8 cellular contexts compared by ENCODE assay signal in genomic region chr10:92239600-92240288, GRCh38. TPM values are rescaled to one million over a fixed set of nuclear protein-coding genes. Genes with fewer than 3 reads are reported as not detected.
DNase-seq lines count a peak whose midpoint lies in the region; ATAC-seq and TF ChIP-seq lines count a peak whose summit lies in the region.

No MANE protein-coding gene starts in this region.

- TF ChIP-seq EP300 in upper lobe of left lung (IDR thresholded peaks at IDR 0.05), result no peak

- peak overlapping the region in 7 of 8 donors; percentile 76 to 95 (median 89) for H3K27ac Mint-ChIP-seq in CD8-positive, alpha-beta memory T cell

- peaks cover 0 to 15% (median 1%) of the 10 kb centered on the region in 3 donors for H3K36me3 Mint-ChIP-seq in CD8-positive, alpha-beta memory T cell

- no peaks in the 10 kb centered on the region for H3K9me3 ChIP-seq in CD8-positive, alpha-beta memory T cell (ENCODE audit: low read length)
- no peaks in the 10 kb centered on the region for H3K9me3 ChIP-seq in neuron (ENCODE audit: low read length)
- no peaks in the 10 kb centered on the region for H3K9me3 ChIP-seq in upper lobe of left lung

- peak; percentile 7 to 52 (median 36) for DNase-seq in CD8-positive, alpha-beta memory T cell
- DNase-seq in NCI-H69 (lab: John Stamatoyannopoulos, UW) (peak; percentile 15), germinal center (ENCODE audit: low spot score) (peak; percentile 73), upper lobe of left lung (peak; percentile 35 to 92)
- DNase-seq in activated naive CD4-positive, alpha-beta T cell (lab: John Stamatoyannopoulos, UW), result peak; percentile 7 to 24 (median 16)

- peak; percentile 31 for ATAC-seq in GM21825 (IDR thresholded peaks at IDR 0.05; ENCODE audit: unreplicated experiment)
- peak; percentile 34 to 84 for ATAC-seq in upper lobe of left lung (ENCODE audit: low FRiP score in 2 of 2)
- no peak for ATAC-seq in HG03469 (IDR thresholded peaks at IDR 0.05; ENCODE audit: unreplicated experiment)

- peak overlapping the region; percentile 63 for H3K27ac ChIP-seq in CD8-positive, alpha-beta memory T cell (ENCODE audit: low read depth, low read length)
- H3K27ac ChIP-seq in upper lobe of left lung, result peak overlapping the region; percentile 84 to 91 (median 86)

- H3K36me3 ChIP-seq in CD8-positive, alpha-beta memory T cell (ENCODE audit: insufficient read depth, low read length), result no peaks in the 10 kb centered on the region
- H3K36me3 ChIP-seq in neuron (ENCODE audit: insufficient read depth, low read length) (no peaks in the 10 kb centered on the region), upper lobe of left lung (no peaks in the 10 kb centered on the region)

- TF ChIP-seq POLR2A in upper lobe of left lung (IDR thresholded peaks at IDR 0.05), result peak in 1 of 4 donors; percentile 7

- H3K9me3 Mint-ChIP-seq in CD8-positive, alpha-beta memory T cell, result no peaks in the 10 kb centered on the region

- WGBS in upper lobe of left lung, 2 donors, result 14 to 29% methylated on average over 13 to 23 of the region's 69 CpGs

- H3K27me3 ChIP-seq in CD8-positive, alpha-beta memory T cell (ENCODE audit: insufficient read depth, low read length, poor library complexity, severe bottlenecking), result no peaks in the 10 kb centered on the region
- H3K27me3 ChIP-seq in neuron (ENCODE audit: insufficient read depth, low read length) (peaks cover 3% of the 10 kb centered on the region), upper lobe of left lung (no peaks in the 10 kb centered on the region)

- CTCF ChIA-PET in CD8-positive, alpha-beta memory T cell (lab: Charles Lee), result interaction anchor here (1.2 to 1.5 kb wide), 2 partner anchors 28 to 46 kb away, joined by 3 to 4 read pairs; no protein-coding TSS in a partner anchor

- POLR2A ChIA-PET in CD8-positive, alpha-beta memory T cell (lab: Charles Lee), result interaction anchor here (1.4 kb wide), 1 partner anchor 51 kb away, joined by 3 read pairs; the partner anchor contains the start of genes CPEB3 and MARCHF5

- TF ChIP-seq CTCF in upper lobe of left lung (IDR thresholded peaks at IDR 0.05), result peak in 1 of 6 experiments; percentile 5

- peaks cover 8% of the 10 kb centered on the region for H3K4me1 ChIP-seq in CD8-positive, alpha-beta memory T cell (ENCODE audit: insufficient read depth, low read length)
- H3K4me1 ChIP-seq in neuron (ENCODE audit: insufficient read depth, low read length), result peaks cover 15% of the 10 kb centered on the region
- peaks cover 25 to 46% (median 36%) of the 10 kb centered on the region in 4 donors for H3K4me1 ChIP-seq in upper lobe of left lung

- H3K4me3 Mint-ChIP-seq in CD8-positive, alpha-beta memory T cell, result peak overlapping the region; percentile 90 to 99 (median 97)

- peaks cover 43 to 61% (median 53%) of the 10 kb centered on the region in 3 donors for H3K4me1 Mint-ChIP-seq in CD8-positive, alpha-beta memory T cell

- no peaks in the 10 kb centered on the region for H3K27me3 Mint-ChIP-seq in CD8-positive, alpha-beta memory T cell

- H2AFZ ChIP-seq in neuron (ENCODE audit: low read depth, low read length), result peak overlapping the region; percentile 75

- peak overlapping the region; percentile 79 for H3K4me3 ChIP-seq in CD8-positive, alpha-beta memory T cell (ENCODE audit: low read length)
- H3K4me3 ChIP-seq in neuron (ENCODE audit: low read length), result peak overlapping the region; percentile 75
- H3K4me3 ChIP-seq in upper lobe of left lung, result peak overlapping the region; percentile 54 to 75 (median 62)

RNA-seq across cellular contexts. Expression of gene CPEB3, which starts 51.1 kb away (rescaled TPM):
- 1 to 10 TPM; 2.1 TPM for total RNA-seq in CD8-positive, alpha-beta memory T cell
- 1.6 TPM for polyA plus RNA-seq in CD8-positive, alpha-beta memory T cell
- total RNA-seq in upper lobe of left lung, result 10 to 100 TPM in 2 of 6 donors, 1 to 10 TPM in 4; 5.2 to 12.6 (median 7.2) TPM

RNA-seq across cellular contexts. Expression of gene MARCHF5, which starts 51.2 kb away (rescaled TPM):
- 10 to 100 TPM; 30.6 to 33.0 TPM for total RNA-seq in CD8-positive, alpha-beta memory T cell
- 29.2 TPM for polyA plus RNA-seq in CD8-positive, alpha-beta memory T cell
- 10 to 100 TPM in 5 of 6 donors, 1 to 10 TPM in 1; 8.4 to 56.5 (median 22.6) TPM for total RNA-seq in upper lobe of left lung

Comparison
In these comparisons a context has a peak if more than half of its experiments do, and no peak if none do; other contexts are left out.
1. DNase-seq: peak in every context shown above with its lines; median percentile 73 in germinal center; 64 in upper lobe of left lung; 36 in CD8-positive, alpha-beta memory T cell; 16 in activated naive CD4-positive, alpha-beta T cell; 15 in NCI-H69.